ENCODE assay signal across 25 cellular contexts in the genomic region with DNA sequence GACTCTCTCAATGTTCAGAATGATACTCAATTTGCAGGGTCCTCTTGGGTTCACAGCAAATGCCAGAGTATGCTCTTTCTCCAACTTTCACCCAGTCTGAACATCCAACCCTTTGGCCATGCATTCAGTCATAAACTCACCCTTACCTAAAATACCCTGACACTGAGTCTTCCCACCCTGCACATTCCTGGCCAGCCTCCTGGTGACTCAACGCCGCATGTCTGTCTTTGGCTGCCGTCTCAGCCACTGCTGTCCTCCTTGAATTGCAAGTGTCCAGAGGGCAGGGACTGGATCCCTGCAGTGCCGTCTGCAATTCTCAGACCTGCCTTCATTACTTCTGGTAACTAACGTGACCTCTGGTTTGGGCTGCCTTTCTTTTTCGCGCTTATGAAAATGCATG.
"Had no signal": no experiment of that assay in that cellular context is flagged by ENCODE, and none has a peak within 500 bp of the region (broad histone marks: within the 10 kb centered on the region; RNA-seq: fewer than 3 reads in every experiment).

No MANE protein-coding gene starts in this region.

- H3K27me3 Mint-ChIP-seq: activated CD4-positive, alpha-beta T cell treated with anti-CD3 and anti-CD28 coated beads, Interleukin-2, amount 10 ng/mL, durations not matched to agents 24 days and 14 days; activated CD8-positive, alpha-beta memory T cell treated with anti-CD3 and anti-CD28 coated beads, Interleukin-2, amount 10 ng/mL, durations not matched to agents 7 days and 5 days had no signal

- H3K9me3 ChIP-seq: breast epithelium, Peyer's patch had no signal

- H3K27ac Mint-ChIP-seq: activated CD4-positive, alpha-beta T cell treated with anti-CD3 and anti-CD28 coated beads, Interleukin-2, amount 10 ng/mL, durations not matched to agents 24 days and 14 days; activated CD8-positive, alpha-beta memory T cell treated with anti-CD3 and anti-CD28 coated beads, Interleukin-2, amount 10 ng/mL, durations not matched to agents 7 days and 5 days; activated naive CD4-positive, alpha-beta T cell treated with anti-CD3 and anti-CD28 coated beads, Interleukin-2, amount 50 U/mL, for 24 hours; activated T-cell treated with anti-CD3 and anti-CD28 coated beads, Interleukin-2, amount 50 U/mL, for 24 hours; activated T-helper 1 cell treated with anti-CD3 and anti-CD28 coated beads, Interleukin-12 subunit alpha, Interleukin-12 subunit beta, Interleukin-2, Interleukin-4 antibody, amounts not matched to agents 30 ng/mL and 10 ng/mL and 1 ng/mL, durations not matched to agents 14 hours and 24 hours and 36 hours; T-helper 17 cell; WTC11 had no signal

- H3K27ac ChIP-seq: breast epithelium, Peyer's patch had no signal

- H3K4me3 ChIP-seq: breast epithelium, Peyer's patch had no signal

- H3K27me3 ChIP-seq: breast epithelium, Peyer's patch had no signal

- H3K4me1 Mint-ChIP-seq: activated CD4-positive, alpha-beta T cell treated with anti-CD3 and anti-CD28 coated beads, Interleukin-2, amount 10 ng/mL, durations not matched to agents 24 days and 14 days; activated CD8-positive, alpha-beta memory T cell treated with anti-CD3 and anti-CD28 coated beads, Interleukin-2, amount 10 ng/mL, durations not matched to agents 7 days and 5 days; activated naive CD4-positive, alpha-beta T cell treated with anti-CD3 and anti-CD28 coated beads, Interleukin-2, amount 50 U/mL, for 24 hours; T-helper 17 cell; WTC11 had no signal

- H3K9me3 Mint-ChIP-seq: activated CD4-positive, alpha-beta T cell treated with anti-CD3 and anti-CD28 coated beads, Interleukin-2, amount 10 ng/mL, durations not matched to agents 24 days and 14 days; activated naive CD4-positive, alpha-beta T cell treated with anti-CD3 and anti-CD28 coated beads, Interleukin-2, amount 50 U/mL, for 24 hours; activated T-cell treated with anti-CD3 and anti-CD28 coated beads, Interleukin-2, amount 50 U/mL, for 24 hours; activated T-helper 1 cell treated with anti-CD3 and anti-CD28 coated beads, Interleukin-12 subunit alpha, Interleukin-12 subunit beta, Interleukin-2, Interleukin-4 antibody, amounts not matched to agents 30 ng/mL and 10 ng/mL and 1 ng/mL, durations not matched to agents 14 hours and 24 hours and 36 hours had no signal

- H3K36me3 ChIP-seq: breast epithelium, Peyer's patch had no signal

- H3K4me3 Mint-ChIP-seq: activated CD4-positive, alpha-beta T cell treated with anti-CD3 and anti-CD28 coated beads, Interleukin-2, amount 10 ng/mL, durations not matched to agents 24 days and 14 days; activated CD8-positive, alpha-beta memory T cell treated with anti-CD3 and anti-CD28 coated beads, Interleukin-2, amount 10 ng/mL, durations not matched to agents 7 days and 5 days; activated naive CD4-positive, alpha-beta T cell treated with anti-CD3 and anti-CD28 coated beads, Interleukin-2, amount 50 U/mL, for 24 hours; activated T-cell treated with anti-CD3 and anti-CD28 coated beads, Interleukin-2, amount 50 U/mL, for 24 hours; activated T-helper 1 cell treated with anti-CD3 and anti-CD28 coated beads, Interleukin-12 subunit alpha, Interleukin-12 subunit beta, Interleukin-2, Interleukin-4 antibody, amounts not matched to agents 30 ng/mL and 10 ng/mL and 1 ng/mL, durations not matched to agents 14 hours and 24 hours and 36 hours; T-helper 17 cell; WTC11 had no signal

- DNase-seq: activated CD4-positive, alpha-beta T cell treated with anti-CD3 and anti-CD28 coated beads, Interleukin-2, amount 10 ng/mL, durations not matched to agents 24 days and 14 days; activated CD4-positive, alpha-beta T cell treated with anti-CD3 and anti-CD28 coated beads, Interleukin-2, amount 50 U/mL, for 48 hours; activated CD4-positive, CD25-positive, alpha-beta regulatory T cell treated with anti-CD3 and anti-CD28 coated beads, Interleukin-2, amount 50 U/mL, for 72 hours; activated CD8-positive, alpha-beta memory T cell treated with anti-CD3 and anti-CD28 coated beads, Interleukin-2, amount 10 ng/mL, durations not matched to agents 7 days and 5 days; activated effector memory CD4-positive, alpha-beta T cell treated with Interleukin-2 at 50 U/mL for 16 hours; activated naive CD4-positive, alpha-beta T cell; activated T-cell treated with anti-CD3 and anti-CD28 coated beads, Interleukin-2, amount 50 U/mL, for 24 hours; aorta; caudate nucleus; Kasumi-1; KBM-7; MV-4-11; NCI-H1105; NCI-H1436; NCI-H1694 treated with DMSO at 0.1 percent for 48 hours; NCI-H2029 treated with DMSO at 0.1 percent for 48 hours; NCI-H524; Peyer's patch; SIG-M5; T-helper 17 cell; T-helper 9 cell had no signal

- H3K36me3 Mint-ChIP-seq: activated CD8-positive, alpha-beta memory T cell treated with anti-CD3 and anti-CD28 coated beads, Interleukin-2, amount 10 ng/mL, durations not matched to agents 7 days and 5 days; activated naive CD4-positive, alpha-beta T cell treated with anti-CD3 and anti-CD28 coated beads, Interleukin-2, amount 50 U/mL, for 24 hours; WTC11 had no signal

- H3K4me1 ChIP-seq: breast epithelium, Peyer's patch had no signal
